In the genomic region with DNA sequence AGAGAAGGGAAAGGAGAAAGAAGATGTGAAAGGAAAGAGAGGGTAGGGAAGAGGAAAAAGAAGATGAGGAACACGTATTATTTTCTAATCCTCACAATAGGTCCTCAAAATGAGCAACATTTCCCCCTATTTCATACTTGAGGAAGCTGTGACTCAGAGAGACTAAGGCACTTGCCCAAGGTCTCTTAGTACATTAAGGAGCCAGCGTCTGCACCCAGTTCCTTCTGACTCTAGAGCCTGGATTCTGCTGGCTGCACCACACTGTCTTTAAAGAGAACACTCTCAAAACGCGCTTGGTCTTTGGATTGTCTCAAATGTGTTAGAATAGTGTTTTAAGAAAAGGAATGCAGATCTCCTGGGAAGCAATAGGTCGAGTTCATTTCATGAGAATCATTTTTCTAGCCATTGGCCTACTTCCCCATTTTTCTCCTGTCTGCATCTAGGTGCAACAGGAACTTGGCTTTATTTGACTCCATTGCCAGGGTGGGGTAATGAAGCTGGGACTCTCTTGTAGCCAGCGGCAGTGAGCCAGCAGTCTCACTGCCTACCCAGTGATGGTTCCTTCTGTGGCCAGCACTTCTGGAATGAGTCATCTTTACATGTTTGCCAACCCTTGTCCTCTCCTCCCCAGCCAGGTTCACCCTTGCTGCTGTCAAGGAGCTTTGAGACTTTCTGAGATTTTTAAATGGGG, we compare ENCODE assay signal across 8 cellular contexts.
DNase-seq lines count a peak whose midpoint lies in the region; ATAC-seq and TF ChIP-seq lines count a peak whose summit lies in the region.

No MANE protein-coding gene starts in this region.

- DNase-seq in HL-60 (ENCODE audit: low read depth in 1 of 2, low spot score in 1 of 2), result peak; percentile 82 to 95
- no peak for DNase-seq in activated naive CD8-positive, alpha-beta T cell treated with anti-CD3 and anti-CD28 coated beads, Interleukin-2, amount 50 U/mL, for 24 hours
- DNase-seq in NCI-H69 (lab: John Stamatoyannopoulos, UW), result no peak
- no peak for DNase-seq in DMS 273 treated with DMSO at 0.1 percent for 48 hours (lab: John Stamatoyannopoulos, UW)
- DNase-seq in DMS79 treated with DMSO at 0.1 percent for 48 hours (lab: John Stamatoyannopoulos, UW), result no peak

- H3K27me3 Mint-ChIP-seq in activated naive CD8-positive, alpha-beta T cell treated with anti-CD3 and anti-CD28 coated beads, Interleukin-2, amount 50 U/mL, for 24 hours, result no peaks in the 10 kb centered on the region

- peaks cover 57 to 63% of the 10 kb centered on the region in 2 experiments for H3K4me1 ChIP-seq in neutrophil (ENCODE audit: control insufficient read depth in 1 of 2, insufficient read depth in 1 of 2, low read depth in 1 of 2, low read length in 1 of 2)

- peaks cover 70% of the 10 kb centered on the region for H3K36me3 Mint-ChIP-seq in activated naive CD8-positive, alpha-beta T cell treated with anti-CD3 and anti-CD28 coated beads, Interleukin-2, amount 50 U/mL, for 24 hours (ENCODE audit: low read depth)

- no peaks in the 10 kb centered on the region for H3K9me3 ChIP-seq in neutrophil

- no peaks in the 10 kb centered on the region for H3K9me3 Mint-ChIP-seq in activated naive CD8-positive, alpha-beta T cell treated with anti-CD3 and anti-CD28 coated beads, Interleukin-2, amount 50 U/mL, for 24 hours

- H3K27ac ChIP-seq in HL-60 (replicated peaks) (peak overlapping the region; percentile 69), neutrophil (peak overlapping the region; percentile 94)

- no peak overlapping the region for H3K4me3 ChIP-seq in HL-60 (replicated peaks; ENCODE audit: insufficient read depth, low read length)
- peak overlapping the region; percentile 46 to 50 for H3K4me3 ChIP-seq in neutrophil (ENCODE audit: low read depth in 1 of 2, low read length in 1 of 2)

- no peak for TF ChIP-seq POLR2A in GM18505 (IDR thresholded peaks at IDR 0.05; ENCODE audit: borderline replicate concordance, extremely low read depth, insufficient read depth, insufficient read length)

- H3K27ac Mint-ChIP-seq in activated naive CD8-positive, alpha-beta T cell treated with anti-CD3 and anti-CD28 coated beads, Interleukin-2, amount 50 U/mL, for 24 hours, result peak overlapping the region; percentile 75

- peaks cover 34% of the 10 kb centered on the region for H3K4me1 Mint-ChIP-seq in activated naive CD8-positive, alpha-beta T cell treated with anti-CD3 and anti-CD28 coated beads, Interleukin-2, amount 50 U/mL, for 24 hours

- H3K27me3 ChIP-seq in HL-60 (ENCODE audit: insufficient read depth, poor library complexity, severe bottlenecking) (no peaks in the 10 kb centered on the region), neutrophil (no peaks in the 10 kb centered on the region)

- TF ChIP-seq CTCF in HL-60 (IDR thresholded peaks at IDR 0.05; ENCODE audit: insufficient read depth, low read length) (no peak), neutrophil (IDR thresholded peaks at IDR 0.05) (peak; percentile 50)

- H3K36me3 ChIP-seq in neutrophil, result peaks cover 58% of the 10 kb centered on the region

- peak overlapping the region; percentile 10 for H3K4me3 Mint-ChIP-seq in activated naive CD8-positive, alpha-beta T cell treated with anti-CD3 and anti-CD28 coated beads, Interleukin-2, amount 50 U/mL, for 24 hours

- ATAC-seq in GM18505 (IDR thresholded peaks at IDR 0.05; ENCODE audit: unreplicated experiment) (peak; percentile 97), GM21619 (IDR thresholded peaks at IDR 0.05; ENCODE audit: unreplicated experiment) (peak; percentile 93)
- ATAC-seq in activated naive CD8-positive, alpha-beta T cell treated with anti-CD3 and anti-CD28 coated beads, Interleukin-2, amount 50 U/mL, for 24 hours, result peak; percentile 86

Comparison
In these comparisons a context has a peak if more than half of its experiments do, and no peak if none do; other contexts are left out.
1. DNase-seq: peak in HL-60 (2 of 2); none in activated naive CD8-positive, alpha-beta T cell treated with anti-CD3 and anti-CD28 coated beads, Interleukin-2, amount 50 U/mL, for 24 hours (single experiment), NCI-H69 (single experiment), DMS 273 treated with DMSO at 0.1 percent for 48 hours (single experiment) and DMS79 treated with DMSO at 0.1 percent for 48 hours (single experiment).
2. Peak in every context shown above with its lines, with median percentiles within 50 percentile points of each other: ATAC-seq.